In the genomic region with DNA sequence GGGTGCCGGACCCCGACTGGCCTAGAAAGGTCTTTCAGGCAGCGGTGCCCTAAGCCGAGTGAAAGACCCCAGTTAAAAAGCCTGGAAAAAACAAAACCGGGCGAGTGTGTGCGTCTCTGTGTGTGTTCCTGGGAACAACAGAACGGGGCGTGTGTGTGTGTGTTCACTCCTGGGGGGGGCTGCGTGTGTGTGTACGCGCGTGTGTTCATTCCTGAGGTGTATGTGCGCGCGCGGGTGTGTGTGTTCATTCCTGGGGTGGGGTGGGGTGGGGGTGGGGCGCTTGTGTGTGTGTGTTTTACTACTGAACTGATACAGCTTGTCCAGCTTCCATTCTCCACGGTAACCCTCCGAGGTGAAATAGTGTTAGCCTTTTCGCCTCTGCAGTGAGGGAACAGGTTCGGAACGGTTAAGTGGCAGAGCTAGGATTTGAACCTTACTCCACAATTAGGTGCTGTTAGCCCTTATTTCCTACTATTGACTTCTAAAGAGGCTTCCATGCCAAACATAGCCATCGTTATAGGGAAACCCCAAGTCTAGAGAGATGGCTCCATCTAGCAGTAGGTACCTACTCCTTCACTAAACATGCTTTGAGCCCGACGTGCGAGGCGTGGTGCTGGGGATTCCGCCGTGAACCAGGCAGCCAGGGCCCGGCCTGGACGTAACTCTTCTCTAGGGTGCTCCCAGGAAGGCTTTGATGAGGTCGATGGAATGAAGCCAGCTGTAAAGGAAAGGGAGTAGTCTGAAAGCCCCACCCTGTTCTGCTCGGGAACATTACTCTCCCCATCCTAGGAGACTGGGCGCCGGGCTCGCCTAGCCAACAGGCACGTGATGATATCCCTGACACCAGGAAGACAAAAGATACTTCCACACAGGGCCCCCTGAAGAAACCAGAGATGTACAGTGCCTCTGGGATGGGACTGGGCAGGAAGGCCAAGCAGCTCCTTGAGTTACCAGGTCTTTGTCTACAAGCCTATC, we compare ENCODE assay signal across 8 cellular contexts. TPM values are rescaled to one million over a fixed set of nuclear protein-coding genes. Genes with fewer than 3 reads are reported as not detected.
DNase-seq lines count a peak whose midpoint lies in the region; ATAC-seq and TF ChIP-seq lines count a peak whose summit lies in the region.

No MANE protein-coding gene starts in this region.

- CTCF ChIA-PET in CD8-positive, alpha-beta memory T cell (lab: Charles Lee): interaction anchor here (1.0 to 2.7 kb wide), 5 partner anchors 48 to 198 kb away, joined by 3 to 11 read pairs (median 5); no protein-coding TSS in a partner anchor

- H3K27me3 Mint-ChIP-seq in CD8-positive, alpha-beta memory T cell: peaks cover 0 to 1% of the 10 kb centered on the region in 2 donors

- H3K36me3 Mint-ChIP-seq in CD8-positive, alpha-beta memory T cell: peaks cover 0 to 27% (median 3%) of the 10 kb centered on the region in 3 donors

- ATAC-seq in GM19043 (IDR thresholded peaks at IDR 0.05; ENCODE audit: low read depth, unreplicated experiment): peak; percentile 26
- peak; percentile 68 for ATAC-seq in lung (ENCODE audit: insufficient read depth, low FRiP score)
- ATAC-seq in GM19452 (IDR thresholded peaks at IDR 0.05; ENCODE audit: unreplicated experiment): no peak

- POLR2A ChIA-PET in CD8-positive, alpha-beta memory T cell (lab: Charles Lee): interaction anchor here (0.5 to 2.9 kb wide), 19 partner anchors 8 to 1681 kb away, joined by 3 to 41 read pairs (median 3); a partner anchor contains a TSS

- H3K4me3 Mint-ChIP-seq in CD8-positive, alpha-beta memory T cell: peak overlapping the region; percentile 97 to 100 (median 98)

- peaks cover under 1% of the 10 kb centered on the region for H3K36me3 ChIP-seq in CD8-positive, alpha-beta memory T cell (ENCODE audit: insufficient read depth, low read length)
- peaks cover 4 to 7% of the 10 kb centered on the region in 2 donors for H3K36me3 ChIP-seq in lung (ENCODE audit: control insufficient read depth in 2 of 2, insufficient read depth in 2 of 2, low read length in 2 of 2)

- no peaks in the 10 kb centered on the region for H3K9me3 ChIP-seq in CD8-positive, alpha-beta memory T cell (ENCODE audit: low read length)
- no peaks in the 10 kb centered on the region for H3K9me3 ChIP-seq in lung (ENCODE audit: control insufficient read depth in 2 of 2, insufficient read depth in 1 of 2, low read length in 1 of 2)

- peak overlapping the region; percentile 94 to 99 (median 98) for H3K27ac Mint-ChIP-seq in CD8-positive, alpha-beta memory T cell

- intact Hi-C loops in dorsolateral prefrontal cortex (cut with DNase I): loop anchor here (2.0 to 5.0 kb wide), 2 partner anchors 49 to 50 kb away; a partner anchor contains a TSS

- H3K4me3 ChIP-seq in CD8-positive, alpha-beta memory T cell (ENCODE audit: low read length): peak overlapping the region; percentile 86
- H3K4me3 ChIP-seq in dorsolateral prefrontal cortex (peak overlapping the region; percentile 58 to 99 (median 93)), lung (peak overlapping the region; percentile 88)

- TF ChIP-seq CTCF in dorsolateral prefrontal cortex (IDR thresholded peaks at IDR 0.05 in 54 of 56, conservative IDR thresholded peaks at IDR 0.05 in 2 of 56; ENCODE audit: low read depth in 1 of 56, partially characterized antibody in 56 of 56): peak in 1 of 56 donors; percentile 11
- TF ChIP-seq CTCF in lung (IDR thresholded peaks at IDR 0.05; ENCODE audit: control extremely low read depth, extremely low read depth): no peak

- H3K27ac ChIP-seq in CD8-positive, alpha-beta memory T cell (ENCODE audit: low read depth, low read length): peak overlapping the region; percentile 97
- H3K27ac ChIP-seq in dorsolateral prefrontal cortex: peak overlapping the region; percentile 82 to 100 (median 98)
- peak overlapping the region; percentile 96 to 99 for H3K27ac ChIP-seq in lung (ENCODE audit: low read depth in 1 of 2, low read length in 1 of 2)
- peak overlapping the region; percentile 88 for H3K27ac ChIP-seq in temporal lobe (ENCODE audit: low read depth, low read length)

- peaks cover 22% of the 10 kb centered on the region for H3K4me1 ChIP-seq in CD8-positive, alpha-beta memory T cell (ENCODE audit: insufficient read depth, low read length)
- peaks cover 2 to 3% of the 10 kb centered on the region in 2 donors for H3K4me1 ChIP-seq in lung (ENCODE audit: control insufficient read depth in 2 of 2, insufficient read depth in 2 of 2, low read length in 2 of 2)

- no peaks in the 10 kb centered on the region for H3K27me3 ChIP-seq in CD8-positive, alpha-beta memory T cell (ENCODE audit: insufficient read depth, low read length, poor library complexity, severe bottlenecking)
- H3K27me3 ChIP-seq in dorsolateral prefrontal cortex: no peaks in the 10 kb centered on the region
- no peaks in the 10 kb centered on the region for H3K27me3 ChIP-seq in lung (ENCODE audit: control insufficient read depth, insufficient read depth)

- peaks cover 23 to 35% (median 31%) of the 10 kb centered on the region in 3 donors for H3K4me1 Mint-ChIP-seq in CD8-positive, alpha-beta memory T cell

- H3K9me3 Mint-ChIP-seq in CD8-positive, alpha-beta memory T cell: no peaks in the 10 kb centered on the region

- no peak for DNase-seq in CD8-positive, alpha-beta memory T cell
- DNase-seq in LHCN-M2 (ENCODE audit: low read depth) (peak; percentile 77), SK-N-DZ (ENCODE audit: low spot score) (peak; percentile 83), dorsolateral prefrontal cortex (peak in 4 of 10 donors; percentile 35 to 65 (median 56)), lung (ENCODE audit: low spot score) (peak; percentile 40)

- 18 to 24% methylated on average over 38 of the region's 38 CpGs for WGBS in lung, 2 donors

RNA-seq across cellular contexts. Expression of a gene that starts 0.7 kb away (rescaled TPM):
- total RNA-seq in CD8-positive, alpha-beta memory T cell: 100 to 1,000 TPM; 264 to 280 TPM
- polyA plus RNA-seq in CD8-positive, alpha-beta memory T cell: 1,187 TPM
- total RNA-seq in LHCN-M2 (2014; rRNA removed) (358 and 428 TPM in 2 replicates), dorsolateral prefrontal cortex (100 to 1,000 TPM; 263 to 693 (median 535) TPM), lung (100 to 1,000 TPM; 242 to 324 TPM), temporal lobe (186 TPM)
- polyA plus RNA-seq in LHCN-M2 (2012): 798 TPM
- polyA plus RNA-seq in SK-N-DZ (2014; cell fraction: cytosol; rRNA removed): 635 and 699 TPM in 2 replicates
- polyA plus RNA-seq in SK-N-DZ (2014; cell fraction: nucleus; rRNA removed): 270 and 380 TPM in 2 replicates
- polyA plus RNA-seq in lung: 100 to 1,000 TPM; 149 to 551 TPM

RNA-seq across cellular contexts. Expression of a gene that starts 48.4 kb away (rescaled TPM):
- 100 to 1,000 TPM; 189 to 210 TPM for total RNA-seq in CD8-positive, alpha-beta memory T cell
- 232 TPM for polyA plus RNA-seq in CD8-positive, alpha-beta memory T cell
- total RNA-seq in LHCN-M2 (2014; rRNA removed) (255 and 270 TPM in 2 replicates), dorsolateral prefrontal cortex (100 to 1,000 TPM in 116 of 120 experiments, 10 to 100 TPM in 4; 82.2 to 254 (median 188) TPM), lung (100 to 1,000 TPM; 102 to 107 TPM), temporal lobe (90.2 TPM)
- 128 TPM for polyA plus RNA-seq in LHCN-M2 (2012)
- 150 and 162 TPM in 2 replicates for polyA plus RNA-seq in SK-N-DZ (2014; cell fraction: cytosol; rRNA removed)
- 79.7 and 108 TPM in 2 replicates for polyA plus RNA-seq in SK-N-DZ (2014; cell fraction: nucleus; rRNA removed)
- 100 to 1,000 TPM in 1 of 2 donors, 10 to 100 TPM in 1; 32.2 to 117 TPM for polyA plus RNA-seq in lung

Comparison
In these comparisons a context has a peak if more than half of its experiments do, and no peak if none do; other contexts are left out.
1. DNase-seq: peak in LHCN-M2 (single experiment), SK-N-DZ (single experiment) and lung (single experiment); none in CD8-positive, alpha-beta memory T cell (0 of 5).
2. Peak in every context shown above with its lines, with median percentiles within 50 percentile points of each other: H3K27ac ChIP-seq and H3K4me3 ChIP-seq.